ENCODE assay signal across 8 cellular contexts in genomic region chr10:1109795-1110673, GRCh38. TPM values are rescaled to one million over a fixed set of nuclear protein-coding genes. Genes with fewer than 3 reads are reported as not detected.
DNase-seq lines count a peak whose midpoint lies in the region; ATAC-seq and TF ChIP-seq lines count a peak whose summit lies in the region.

No MANE protein-coding gene starts in this region.

- peaks cover 30% of the 10 kb centered on the region for H3K36me3 Mint-ChIP-seq in activated naive CD4-positive, alpha-beta T cell treated with anti-CD3 and anti-CD28 coated beads, Interleukin-2, amount 50 U/mL, for 24 hours

- H3K27ac ChIP-seq in right cardiac atrium (ENCODE audit: low read length) = no peak overlapping the region
- peak overlapping the region in 11 of 21 experiments; percentile 2 to 81 (median 53) for H3K27ac ChIP-seq in skin epidermis

- H3K27me3 Mint-ChIP-seq in activated naive CD4-positive, alpha-beta T cell treated with anti-CD3 and anti-CD28 coated beads, Interleukin-2, amount 50 U/mL, for 24 hours = no peaks in the 10 kb centered on the region

- intact Hi-C loops in right cardiac atrium (cut with DNase I) = no loop called here

- WGBS in right cardiac atrium = 71% methylated on average over 32 of the region's 32 CpGs

- no peaks in the 10 kb centered on the region for H3K4me1 ChIP-seq in right cardiac atrium (ENCODE audit: control insufficient read depth, insufficient read depth, low read length)

- H3K27ac Mint-ChIP-seq in activated naive CD4-positive, alpha-beta T cell treated with anti-CD3 and anti-CD28 coated beads, Interleukin-2, amount 50 U/mL, for 24 hours = peak overlapping the region; percentile 84

- H3K4me3 Mint-ChIP-seq in activated naive CD4-positive, alpha-beta T cell treated with anti-CD3 and anti-CD28 coated beads, Interleukin-2, amount 50 U/mL, for 24 hours = peak overlapping the region; percentile 62

- no peaks in the 10 kb centered on the region for H3K27me3 ChIP-seq in right cardiac atrium (ENCODE audit: control insufficient read depth, insufficient read depth)

- ATAC-seq in GM19351 (IDR thresholded peaks at IDR 0.05; ENCODE audit: unreplicated experiment) (peak; percentile 95), HG03571 (IDR thresholded peaks at IDR 0.05; ENCODE audit: unreplicated experiment) (peak; percentile 86), SK-N-SH treated with all-trans-retinoic acid at 6 μM for 48 hours (peak; percentile 96), right cardiac atrium (peak; percentile 60 to 61)

- peaks cover 54% of the 10 kb centered on the region for H3K4me1 Mint-ChIP-seq in activated naive CD4-positive, alpha-beta T cell treated with anti-CD3 and anti-CD28 coated beads, Interleukin-2, amount 50 U/mL, for 24 hours

- no peak overlapping the region for H3K4me3 ChIP-seq in right cardiac atrium (ENCODE audit: low read length)
- H3K4me3 ChIP-seq in skin epidermis = no peak overlapping the region

- no peaks in the 10 kb centered on the region for H3K9me3 Mint-ChIP-seq in activated naive CD4-positive, alpha-beta T cell treated with anti-CD3 and anti-CD28 coated beads, Interleukin-2, amount 50 U/mL, for 24 hours

- peak; percentile 17 for DNase-seq in COR-L47 (lab: John Stamatoyannopoulos, UW)
- DNase-seq in right cardiac atrium = peak in 2 of 3 donors; percentile 74 to 75
- DNase-seq in cerebellar nuclear complex (lab: John Stamatoyannopoulos, UW) = no peak

- H3K9me3 ChIP-seq in right cardiac atrium (ENCODE audit: control insufficient read depth, low read length) = no peaks in the 10 kb centered on the region

TF ChIP-seq in SK-N-SH treated with all-trans-retinoic acid at 6 μM for 48 hours, 23 proteins besides CTCF, POLR2A, EP300 and RAD21:
- TF ChIP-seq OSR1 (CRISPR knock-in tag; IDR thresholded peaks at IDR 0.05) = no peak
- TF ChIP-seq ZNF565 (CRISPR knock-in tag; conservative IDR thresholded peaks at IDR 0.05; ENCODE audit: low read depth) = no peak
- no peak for TF ChIP-seq ISL1 (CRISPR knock-in tag; IDR thresholded peaks at IDR 0.05)
- TF ChIP-seq ZFP3 (CRISPR knock-in tag; IDR thresholded peaks at IDR 0.05) = no peak
- no peak for TF ChIP-seq GLIS3 (CRISPR knock-in tag; IDR thresholded peaks at IDR 0.05)
- no peak for TF ChIP-seq CSDC2 (CRISPR knock-in tag; IDR thresholded peaks at IDR 0.05)
- TF ChIP-seq CREB5 (CRISPR knock-in tag; IDR thresholded peaks at IDR 0.05; ENCODE audit: low read depth) = no peak
- TF ChIP-seq TSHZ2 (CRISPR knock-in tag; IDR thresholded peaks at IDR 0.05) = no peak
- no peak for TF ChIP-seq ZC3H10 (CRISPR knock-in tag; IDR thresholded peaks at IDR 0.05)
- TF ChIP-seq POU6F1 (CRISPR knock-in tag; IDR thresholded peaks at IDR 0.05; ENCODE audit: borderline replicate concordance, low read depth) = no peak
- no peak for TF ChIP-seq TCF4 (CRISPR knock-in tag; IDR thresholded peaks at IDR 0.05; ENCODE audit: borderline replicate concordance)
- no peak for TF ChIP-seq ZNF70 (CRISPR knock-in tag; IDR thresholded peaks at IDR 0.05)
- TF ChIP-seq, protein P1, sequence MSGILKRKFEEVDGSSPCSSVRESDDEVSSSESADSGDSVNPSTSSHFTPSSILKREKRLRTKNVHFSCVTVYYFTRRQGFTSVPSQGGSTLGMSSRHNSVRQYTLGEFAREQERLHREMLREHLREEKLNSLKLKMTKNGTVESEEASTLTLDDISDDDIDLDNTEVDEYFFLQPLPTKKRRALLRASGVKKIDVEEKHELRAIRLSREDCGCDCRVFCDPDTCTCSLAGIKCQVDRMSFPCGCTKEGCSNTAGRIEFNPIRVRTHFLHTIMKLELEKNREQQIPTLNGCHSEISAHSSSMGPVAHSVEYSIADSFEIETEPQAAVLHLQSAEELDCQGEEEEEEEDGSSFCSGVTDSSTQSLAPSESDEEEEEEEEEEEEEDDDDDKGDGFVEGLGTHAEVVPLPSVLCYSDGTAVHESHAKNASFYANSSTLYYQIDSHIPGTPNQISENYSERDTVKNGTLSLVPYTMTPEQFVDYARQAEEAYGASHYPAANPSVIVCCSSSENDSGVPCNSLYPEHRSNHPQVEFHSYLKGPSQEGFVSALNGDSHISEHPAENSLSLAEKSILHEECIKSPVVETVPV (CRISPR knock-in tag; IDR thresholded peaks at IDR 0.05) = no peak
- no peak for TF ChIP-seq SNAI2 (CRISPR knock-in tag; IDR thresholded peaks at IDR 0.05)
- no peak for TF ChIP-seq BACH2 (CRISPR knock-in tag; IDR thresholded peaks at IDR 0.05; ENCODE audit: borderline replicate concordance)
- TF ChIP-seq, protein P2, sequence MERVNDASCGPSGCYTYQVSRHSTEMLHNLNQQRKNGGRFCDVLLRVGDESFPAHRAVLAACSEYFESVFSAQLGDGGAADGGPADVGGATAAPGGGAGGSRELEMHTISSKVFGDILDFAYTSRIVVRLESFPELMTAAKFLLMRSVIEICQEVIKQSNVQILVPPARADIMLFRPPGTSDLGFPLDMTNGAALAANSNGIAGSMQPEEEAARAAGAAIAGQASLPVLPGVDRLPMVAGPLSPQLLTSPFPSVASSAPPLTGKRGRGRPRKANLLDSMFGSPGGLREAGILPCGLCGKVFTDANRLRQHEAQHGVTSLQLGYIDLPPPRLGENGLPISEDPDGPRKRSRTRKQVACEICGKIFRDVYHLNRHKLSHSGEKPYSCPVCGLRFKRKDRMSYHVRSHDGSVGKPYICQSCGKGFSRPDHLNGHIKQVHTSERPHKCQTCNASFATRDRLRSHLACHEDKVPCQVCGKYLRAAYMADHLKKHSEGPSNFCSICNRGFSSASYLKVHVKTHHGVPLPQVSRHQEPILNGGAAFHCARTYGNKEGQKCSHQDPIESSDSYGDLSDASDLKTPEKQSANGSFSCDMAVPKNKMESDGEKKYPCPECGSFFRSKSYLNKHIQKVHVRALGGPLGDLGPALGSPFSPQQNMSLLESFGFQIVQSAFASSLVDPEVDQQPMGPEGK (CRISPR knock-in tag; IDR thresholded peaks at IDR 0.05; ENCODE audit: borderline replicate concordance) = no peak
- no peak for TF ChIP-seq ESRRG (CRISPR knock-in tag; IDR thresholded peaks at IDR 0.05)
- TF ChIP-seq RARB (CRISPR knock-in tag; IDR thresholded peaks at IDR 0.05) = no peak
- no peak for TF ChIP-seq ZNF8 (CRISPR knock-in tag; IDR thresholded peaks at IDR 0.05)

RNA-seq across cellular contexts. Expression of gene WDR37, which starts 53.8 kb away (rescaled TPM):
- 10 to 100 TPM; 29.0 to 35.6 (median 32.5) TPM for total RNA-seq in right cardiac atrium
- polyA plus RNA-seq in right cardiac atrium = 9.7 TPM

Comparison
In these comparisons a context has a peak if more than half of its experiments do, and no peak if none do; other contexts are left out.
1. DNase-seq: peak in COR-L47 (single experiment) and right cardiac atrium (2 of 3); none in cerebellar nuclear complex (0 of 2).
2. Peak in every context shown above with its lines, with median percentiles within 50 percentile points of each other: ATAC-seq.